Comparison of ENCODE assay signal across 9 cellular contexts in the genomic region with DNA sequence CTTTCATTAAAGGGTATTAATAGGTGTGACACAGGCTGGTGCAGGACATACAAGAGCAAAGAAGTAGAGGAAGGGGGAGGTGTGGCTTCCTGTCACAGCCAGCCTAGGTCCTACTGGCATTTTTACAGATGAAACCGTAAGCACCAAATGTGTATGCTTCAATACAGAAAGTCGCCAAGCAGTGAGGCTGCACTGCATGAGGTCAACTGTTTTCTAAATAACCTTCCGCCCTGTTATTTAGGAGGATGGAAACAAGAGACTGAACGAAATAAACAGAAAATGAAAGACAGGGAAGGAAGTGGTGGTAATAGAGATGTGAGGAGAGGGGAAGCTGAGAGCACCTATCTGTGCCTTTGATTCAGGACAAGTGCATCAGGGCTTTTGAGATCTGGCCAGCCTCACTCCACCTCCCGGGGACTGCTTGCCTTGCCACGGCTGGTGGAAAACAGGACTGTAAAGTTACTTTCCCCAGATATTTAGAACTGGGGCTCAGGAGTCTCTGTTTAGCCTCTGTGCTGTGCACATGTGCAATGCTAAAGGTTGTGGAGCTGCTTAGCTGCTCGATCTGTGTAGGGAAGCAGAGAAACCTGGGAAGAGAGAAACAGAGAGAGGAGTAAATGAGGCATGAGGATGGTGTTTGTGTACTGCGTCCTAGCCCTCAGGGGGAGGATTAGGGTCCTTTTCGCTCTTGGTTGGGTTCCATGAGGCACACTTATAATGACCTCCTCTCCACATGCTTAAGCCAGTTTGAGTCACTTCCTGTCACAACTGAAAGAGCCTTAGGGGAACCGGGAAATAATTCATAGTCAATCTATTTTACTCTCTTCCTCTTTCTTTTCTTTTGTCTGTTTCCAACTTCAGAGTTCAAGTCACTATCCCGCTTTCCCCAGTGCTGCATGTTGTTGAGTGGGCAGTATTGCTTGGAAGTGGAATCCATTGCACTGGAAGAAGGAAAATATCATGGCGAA.
DNase-seq lines count a peak whose midpoint lies in the region; ATAC-seq and TF ChIP-seq lines count a peak whose summit lies in the region.
"Had no signal": no experiment of that assay in that cellular context is flagged by ENCODE, and none has a peak within 500 bp of the region (broad histone marks: within the 10 kb centered on the region; RNA-seq: fewer than 3 reads in every experiment).

No MANE protein-coding gene starts in this region.

- ATAC-seq in HG03439 (IDR thresholded peaks at IDR 0.05; ENCODE audit: unreplicated experiment), result peak; percentile 56
- ATAC-seq in activated T-helper 17 cell treated with anti-CD3 and anti-CD28 coated beads, Interleukin-2, amount 50 U/mL, for 72 hours (replicated peaks), result peak; percentile 28
- no peak for ATAC-seq in Right ventricle myocardium inferior

- H3K27me3 ChIP-seq in dorsolateral prefrontal cortex, result peaks cover 0 to 48% (median 10%) of the 10 kb centered on the region in 45 donors

- H3K27me3 Mint-ChIP-seq in activated T-helper 17 cell treated with anti-CD3 and anti-CD28 coated beads, Interleukin-2, amount 50 U/mL, for 72 hours, result peaks cover 41% of the 10 kb centered on the region
- peaks cover 3% of the 10 kb centered on the region for H3K27me3 Mint-ChIP-seq in progenitor cell of endocrine pancreas

- no peaks in the 10 kb centered on the region for H3K9me3 Mint-ChIP-seq in activated T-helper 17 cell treated with anti-CD3 and anti-CD28 coated beads, Interleukin-2, amount 50 U/mL, for 72 hours
- peaks cover 2% of the 10 kb centered on the region for H3K9me3 Mint-ChIP-seq in progenitor cell of endocrine pancreas (ENCODE audit: low read depth)

- CTCF ChIA-PET in GM10248 (lab: Yijun Ruan, JAX), result no interaction called here

- POLR2A ChIA-PET in GM10248 (lab: Yijun Ruan, JAX), result no interaction called here

- H3K36me3 Mint-ChIP-seq in activated T-helper 17 cell treated with anti-CD3 and anti-CD28 coated beads, Interleukin-2, amount 50 U/mL, for 72 hours (ENCODE audit: low read depth), result no peaks in the 10 kb centered on the region
- peaks cover 2% of the 10 kb centered on the region for H3K36me3 Mint-ChIP-seq in progenitor cell of endocrine pancreas (ENCODE audit: insufficient read depth)

- TF ChIP-seq CTCF in GM10248 (IDR thresholded peaks at IDR 0.05; ENCODE audit: control extremely low read depth, extremely low read depth, low read depth, missing control alignments) (no peak), GM20000 (IDR thresholded peaks at IDR 0.05; ENCODE audit: extremely low read depth, missing control alignments) (no peak), progenitor cell of endocrine pancreas (IDR thresholded peaks at IDR 0.05; ENCODE audit: unreplicated experiment) (no peak), dorsolateral prefrontal cortex (IDR thresholded peaks at IDR 0.05 in 54 of 56, conservative IDR thresholded peaks at IDR 0.05 in 2 of 56; ENCODE audit: low read depth in 1 of 56, partially characterized antibody in 56 of 56) (no peak)

- no peak overlapping the region for H3K27ac ChIP-seq in dorsolateral prefrontal cortex

- no peak overlapping the region for H3K27ac Mint-ChIP-seq in activated T-helper 17 cell treated with anti-CD3 and anti-CD28 coated beads, Interleukin-2, amount 50 U/mL, for 72 hours
- H3K27ac Mint-ChIP-seq in progenitor cell of endocrine pancreas, result no peak overlapping the region

- peak overlapping the region in 1 of 59 donors; percentile 19 for H3K4me3 ChIP-seq in dorsolateral prefrontal cortex

- H3K4me1 Mint-ChIP-seq in activated T-helper 17 cell treated with anti-CD3 and anti-CD28 coated beads, Interleukin-2, amount 50 U/mL, for 72 hours, result peaks cover 7% of the 10 kb centered on the region
- peaks cover 13% of the 10 kb centered on the region for H3K4me1 Mint-ChIP-seq in progenitor cell of endocrine pancreas (ENCODE audit: low read depth)

- peak; percentile 60 for DNase-seq in GM10248 (ENCODE audit: extremely low spot score)
- DNase-seq in GM20000 (ENCODE audit: low spot score), result peak; percentile 48
- no peak for DNase-seq in Right ventricle myocardium inferior (ENCODE audit: missing footprints)
- no peak for DNase-seq in progenitor cell of endocrine pancreas (ENCODE audit: low spot score, unreplicated experiment)
- DNase-seq in dorsolateral prefrontal cortex, result no peak
- DNase-seq in stimulated activated CD8-positive, alpha-beta memory T cell treated with anti-CD3 and anti-CD28 coated beads, Interleukin-4, amount 100 ng/mL, for 48 hours, result no peak
- DNase-seq: H9 had no signal

- H3K4me3 Mint-ChIP-seq in activated T-helper 17 cell treated with anti-CD3 and anti-CD28 coated beads, Interleukin-2, amount 50 U/mL, for 72 hours, result peak overlapping the region; percentile 20
- H3K4me3 Mint-ChIP-seq in progenitor cell of endocrine pancreas (ENCODE audit: low read depth), result no peak overlapping the region
- H3K4me3 Mint-ChIP-seq: H9 had no signal

- intact Hi-C loops in Right ventricle myocardium inferior (cut with DNase I), result no loop called here
- intact Hi-C loops in dorsolateral prefrontal cortex (cut with DNase I), result no loop called here

Comparison
In these comparisons a context has a peak if more than half of its experiments do, and no peak if none do; other contexts are left out.
1. DNase-seq: peak in GM10248 (single experiment) and GM20000 (single experiment); none in Right ventricle myocardium inferior (single experiment), progenitor cell of endocrine pancreas (single experiment), dorsolateral prefrontal cortex (0 of 10) and stimulated activated CD8-positive, alpha-beta memory T cell treated with anti-CD3 and anti-CD28 coated beads, Interleukin-4, amount 100 ng/mL, for 48 hours (single experiment).